In genomic region chr5:131796793-131797693, GRCh38 we compare ENCODE assay signal across 8 cellular contexts. TPM values are rescaled to one million over a fixed set of nuclear protein-coding genes. Genes with fewer than 3 reads are reported as not detected.
DNase-seq lines count a peak whose midpoint lies in the region; ATAC-seq and TF ChIP-seq lines count a peak whose summit lies in the region.

Gene FNIP1 (minus strand): TSS chr5:131797017. CDS start chr5:131796921, 96 bp downstream.

- TF ChIP-seq CTCF in GM06990 (IDR thresholded peaks at IDR 0.05; ENCODE audit: insufficient read depth, low read length, poor library complexity, severe bottlenecking) = no peak
- no peak for TF ChIP-seq CTCF in omental fat pad (IDR thresholded peaks at IDR 0.05)
- peak in 1 of 3 experiments; percentile 33 for TF ChIP-seq CTCF in testis (IDR thresholded peaks at IDR 0.05)

- H3K36me3 Mint-ChIP-seq in activated naive CD4-positive, alpha-beta T cell treated with anti-CD3 and anti-CD28 coated beads, Interleukin-2, amount 50 U/mL, for 24 hours = peaks cover 3% of the 10 kb centered on the region

- H3K4me3 Mint-ChIP-seq in activated naive CD4-positive, alpha-beta T cell treated with anti-CD3 and anti-CD28 coated beads, Interleukin-2, amount 50 U/mL, for 24 hours = peak within 1 kb of the TSS; percentile 92

- H3K27me3 ChIP-seq in GM06990 (replicated peaks; ENCODE audit: control insufficient read depth, insufficient read depth, low read length) (no peaks in the 10 kb centered on the region), testis (no peaks in the 10 kb centered on the region)

- peak within 1 kb of the TSS; percentile 92 for H3K27ac Mint-ChIP-seq in activated naive CD4-positive, alpha-beta T cell treated with anti-CD3 and anti-CD28 coated beads, Interleukin-2, amount 50 U/mL, for 24 hours

- no peaks in the 10 kb centered on the region for H3K9me3 ChIP-seq in testis

- 0 to 1% methylated on average over 9 to 75 of the region's 79 CpGs for WGBS in testis, 2 donors

- ATAC-seq in HG02588 (IDR thresholded peaks at IDR 0.05; ENCODE audit: unreplicated experiment) (peak; percentile 90), SK-N-SH treated with all-trans-retinoic acid at 6 μM for 48 hours (peak; percentile 96), omental fat pad (ENCODE audit: low FRiP score) (peak; percentile 98)

- peak within 1 kb of the TSS; percentile 99 to 100 for H3K27ac ChIP-seq in testis

- H3K36me3 ChIP-seq in GM06990 (ENCODE audit: control insufficient read depth, insufficient read depth, low read length) (no peaks in the 10 kb centered on the region), testis (ENCODE audit: low read depth, missing control alignments) (no peaks in the 10 kb centered on the region)

- H3K9me3 Mint-ChIP-seq in activated naive CD4-positive, alpha-beta T cell treated with anti-CD3 and anti-CD28 coated beads, Interleukin-2, amount 50 U/mL, for 24 hours = no peaks in the 10 kb centered on the region

- H3K4me1 ChIP-seq in testis = peaks cover 14% of the 10 kb centered on the region

- H3K4me1 Mint-ChIP-seq in activated naive CD4-positive, alpha-beta T cell treated with anti-CD3 and anti-CD28 coated beads, Interleukin-2, amount 50 U/mL, for 24 hours = peaks cover 43% of the 10 kb centered on the region

- DNase-seq in GM06990 (ENCODE audit: extremely low read depth, insufficient read length) (peak; percentile 99), NCI-H1092 (lab: John Stamatoyannopoulos, UW) (peak; percentile 91), glomerular endothelial cell (ENCODE audit: extremely low read depth, low read depth, low spot score) (no peak), omental fat pad (ENCODE audit: low spot score) (peak; percentile 96), testis (peak; percentile 100)

- intact Hi-C loops in testis (cut with DNase I; ENCODE audit: low total_unique reads) = loop anchor here (10.0 kb wide), 1 partner anchor 162 kb away; the partner anchor contains the start of gene RAPGEF6

- H3K4me3 ChIP-seq in GM06990 (replicated peaks; ENCODE audit: low read depth, low read length) (peak within 1 kb of the TSS; percentile 87), testis (peak within 1 kb of the TSS; percentile 97 to 99)

- TF ChIP-seq POLR2A in testis (IDR thresholded peaks at IDR 0.05) = peak; percentile 82

- no peaks in the 10 kb centered on the region for H3K27me3 Mint-ChIP-seq in activated naive CD4-positive, alpha-beta T cell treated with anti-CD3 and anti-CD28 coated beads, Interleukin-2, amount 50 U/mL, for 24 hours

TF ChIP-seq in SK-N-SH treated with all-trans-retinoic acid at 6 μM for 48 hours, 23 proteins besides CTCF, POLR2A, EP300 and RAD21:
- TF ChIP-seq ISL1 (CRISPR knock-in tag; IDR thresholded peaks at IDR 0.05) (no peak), OSR1 (CRISPR knock-in tag; IDR thresholded peaks at IDR 0.05) (no peak), GLIS3 (CRISPR knock-in tag; IDR thresholded peaks at IDR 0.05) (0 out of 2 replicates have a peak, but pooled peaks have one; percentile 25), PATZ1 (CRISPR knock-in tag; IDR thresholded peaks at IDR 0.05; ENCODE audit: borderline replicate concordance) (no peak), CSDC2 (CRISPR knock-in tag; IDR thresholded peaks at IDR 0.05) (0 out of 2 replicates have a peak, but pooled peaks have one; percentile 75), CSRNP3 (CRISPR knock-in tag; IDR thresholded peaks at IDR 0.05) (no peak)

RNA-seq across cellular contexts. Expression of gene FNIP1, which starts in this region (rescaled TPM):
- total RNA-seq in glomerular endothelial cell (26.4 and 29.0 TPM in 2 replicates), omental fat pad (10 to 100 TPM; 50.2 to 64.1 (median 52.1) TPM), testis (10 to 100 TPM; 60.1 to 61.3 TPM)
- polyA plus RNA-seq in testis (ENCODE audit: insufficient read depth, low read depth, low replicate concordance) = 29.2 TPM
